12 cellular contexts compared by ENCODE assay signal in genomic region chr11:50036239-50036638, GRCh38. TPM values are rescaled to one million over a fixed set of nuclear protein-coding genes. Genes with fewer than 3 reads are reported as not detected.
"Had no signal": no experiment of that assay in that cellular context is flagged by ENCODE, and none has a peak within 500 bp of the region (broad histone marks: within the 10 kb centered on the region; RNA-seq: fewer than 3 reads in every experiment).

No MANE protein-coding gene starts in this region.

RNA-seq across cellular contexts. Expression of gene OR4C45, which starts 3.6 kb away (rescaled TPM):
- total RNA-seq: OCI-LY7, PC-3, PC-9, Peyer's patch, Right ventricle myocardium inferior, Right ventricle myocardium superior, RPMI7951, SJCRH30, SJSA1, SK-MEL-5, T-cell had no signal
- polyA plus RNA-seq: SK-N-SH had no signal

RNA-seq across cellular contexts. Expression of gene OR4C12, which starts 53.9 kb away (rescaled TPM):
- total RNA-seq: OCI-LY7, PC-3, PC-9, Peyer's patch, Right ventricle myocardium inferior, Right ventricle myocardium superior, RPMI7951, SJCRH30, SJSA1, SK-MEL-5, T-cell had no signal
- polyA plus RNA-seq: SK-N-SH had no signal
